In the genomic region with DNA sequence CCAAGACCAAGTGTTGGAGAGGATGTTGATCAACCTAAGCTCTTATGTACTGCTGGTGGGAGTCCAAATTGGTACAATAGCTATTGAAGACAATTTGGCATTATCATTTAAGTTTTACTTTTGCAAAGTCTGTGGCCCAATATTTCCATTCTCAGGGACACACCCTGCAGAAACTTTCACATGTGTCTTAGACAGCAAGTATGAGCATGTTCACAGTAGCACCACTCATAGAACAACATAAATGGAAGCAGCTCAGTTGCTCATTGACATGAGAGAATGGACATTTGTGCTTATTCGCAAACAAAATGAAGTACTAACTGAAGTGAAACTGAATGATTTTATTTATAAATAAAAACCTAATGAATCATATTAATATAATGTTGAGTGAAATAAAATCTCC, we compare ENCODE assay signal across 17 cellular contexts.
DNase-seq lines count a peak whose midpoint lies in the region; ATAC-seq, FAIRE-seq and TF ChIP-seq lines count a peak whose summit lies in the region.
"Had no signal": no experiment of that assay in that cellular context is flagged by ENCODE, and none has a peak within 500 bp of the region (broad histone marks: within the 10 kb centered on the region; RNA-seq: fewer than 3 reads in every experiment).

No MANE protein-coding gene starts in this region.

- TF ChIP-seq POLR2A in breast epithelium (IDR thresholded peaks at IDR 0.05): no peak

- H3K27me3 Mint-ChIP-seq in MCF 10A (ENCODE audit: insufficient read depth, unreplicated experiment): no peaks in the 10 kb centered on the region

- H3K27ac ChIP-seq in breast epithelium: no peak overlapping the region
- H3K27ac ChIP-seq: 22Rv1, A549, BLaER1 had no signal

- H3K4me3 ChIP-seq in breast epithelium (no peak overlapping the region), bronchial epithelial cell (ENCODE audit: low read depth, low read length) (no peak overlapping the region)
- H3K4me3 ChIP-seq: A549, BLaER1, HAP-1 had no signal

- no peaks in the 10 kb centered on the region for H3K9me3 Mint-ChIP-seq in MCF 10A (ENCODE audit: unreplicated experiment)
- H3K9me3 Mint-ChIP-seq: CD8-positive, alpha-beta T cell had no signal

- no peaks in the 10 kb centered on the region for H3K9me3 ChIP-seq in breast epithelium
- H3K9me3 ChIP-seq: A549, BLaER1, HAP-1 had no signal

- no peak overlapping the region for H3K27ac Mint-ChIP-seq in MCF 10A (ENCODE audit: low read depth, unreplicated experiment)
- H3K27ac Mint-ChIP-seq: CD8-positive, alpha-beta T cell had no signal

- H3K27me3 ChIP-seq in breast epithelium: no peaks in the 10 kb centered on the region
- H3K27me3 ChIP-seq in bronchial epithelial cell (ENCODE audit: control insufficient read depth, insufficient read depth, low read length): no peaks in the 10 kb centered on the region
- H3K27me3 ChIP-seq: BLaER1 had no signal

- intact Hi-C loops in MCF 10A (cut with micrococcal nuclease): no loop called here
- intact Hi-C loops in breast epithelium (cut with DNase I; ENCODE audit: low total_unique reads): no loop called here

- no peak for TF ChIP-seq CTCF in MCF 10A (IDR thresholded peaks at IDR 0.05; ENCODE audit: unreplicated experiment)
- no peak for TF ChIP-seq CTCF in breast epithelium (IDR thresholded peaks at IDR 0.05)
- no peak for TF ChIP-seq CTCF in bronchial epithelial cell (IDR thresholded peaks at IDR 0.05; ENCODE audit: insufficient read depth, low read length, severe bottlenecking)

- POLR2A ChIA-PET in MCF 10A (lab: Yijun Ruan, JAX): interaction anchor here (0.7 kb wide), 1 partner anchor 27 kb away, joined by 3 read pairs; no protein-coding TSS in a partner anchor

- ATAC-seq in esophagus mucosa: peak; percentile 80
- no peak for ATAC-seq in HG02840 (IDR thresholded peaks at IDR 0.05; ENCODE audit: low FRiP score, unreplicated experiment)
- no peak for ATAC-seq in GM18511 (IDR thresholded peaks at IDR 0.05; ENCODE audit: unreplicated experiment)
- ATAC-seq: A549; CD8-positive, alpha-beta T cell had no signal

- CTCF ChIA-PET in MCF 10A (lab: Yijun Ruan, JAX): interaction anchor here (0.7 kb wide), 1 partner anchor 40 kb away, joined by 3 read pairs; no protein-coding TSS in a partner anchor

- H3K4me1 ChIP-seq in breast epithelium: no peaks in the 10 kb centered on the region
- H3K4me1 ChIP-seq: A549, BLaER1, HAP-1 had no signal

- peak; percentile 13 for DNase-seq in MCF 10A (ENCODE audit: unreplicated experiment)
- DNase-seq in breast epithelium (ENCODE audit: low spot score in 2 of 2): no peak
- peak; percentile 86 for DNase-seq in bronchial epithelial cell (ENCODE audit: low read depth)
- no peak for DNase-seq in NCI-H146 treated with DMSO at 0.1 percent for 48 hours (lab: John Stamatoyannopoulos, UW; ENCODE audit: unreplicated experiment)
- no peak for DNase-seq in superior temporal gyrus (ENCODE audit: extremely low spot score)
- DNase-seq: Calu3; CD8-positive, alpha-beta T cell; DMS79 treated with DMSO at 0.1 percent for 48 hours; GF-D8 had no signal

- H3K36me3 ChIP-seq in breast epithelium (no peaks in the 10 kb centered on the region), bronchial epithelial cell (ENCODE audit: control insufficient read depth, insufficient read depth, low read length) (no peaks in the 10 kb centered on the region)
- H3K36me3 ChIP-seq: BLaER1, HAP-1 had no signal

- no peak for FAIRE-seq in bronchial epithelial cell (lab: Jason Lieb, UNC)
- FAIRE-seq: A549, GM19239 had no signal

- H3K4me1 Mint-ChIP-seq in MCF 10A (ENCODE audit: insufficient read depth, unreplicated experiment): peaks cover 5% of the 10 kb centered on the region

- BruUV-seq in MCF 10A (replicated peaks; lab: Mats Ljungman, UMichigan): no TSS peak

- H3K36me3 Mint-ChIP-seq in MCF 10A (ENCODE audit: insufficient read depth, unreplicated experiment): no peaks in the 10 kb centered on the region
- H3K36me3 Mint-ChIP-seq: CD8-positive, alpha-beta T cell had no signal

- H3K4me3 Mint-ChIP-seq in MCF 10A (ENCODE audit: unreplicated experiment): no peak overlapping the region
- H3K4me3 Mint-ChIP-seq: CD8-positive, alpha-beta T cell had no signal

Comparison
In these comparisons a context has a peak if more than half of its experiments do, and no peak if none do; other contexts are left out.
1. DNase-seq: peak in MCF 10A (single experiment) and bronchial epithelial cell (single experiment); none in breast epithelium (0 of 2), NCI-H146 treated with DMSO at 0.1 percent for 48 hours (single experiment) and superior temporal gyrus (single experiment).